In the genomic region with DNA sequence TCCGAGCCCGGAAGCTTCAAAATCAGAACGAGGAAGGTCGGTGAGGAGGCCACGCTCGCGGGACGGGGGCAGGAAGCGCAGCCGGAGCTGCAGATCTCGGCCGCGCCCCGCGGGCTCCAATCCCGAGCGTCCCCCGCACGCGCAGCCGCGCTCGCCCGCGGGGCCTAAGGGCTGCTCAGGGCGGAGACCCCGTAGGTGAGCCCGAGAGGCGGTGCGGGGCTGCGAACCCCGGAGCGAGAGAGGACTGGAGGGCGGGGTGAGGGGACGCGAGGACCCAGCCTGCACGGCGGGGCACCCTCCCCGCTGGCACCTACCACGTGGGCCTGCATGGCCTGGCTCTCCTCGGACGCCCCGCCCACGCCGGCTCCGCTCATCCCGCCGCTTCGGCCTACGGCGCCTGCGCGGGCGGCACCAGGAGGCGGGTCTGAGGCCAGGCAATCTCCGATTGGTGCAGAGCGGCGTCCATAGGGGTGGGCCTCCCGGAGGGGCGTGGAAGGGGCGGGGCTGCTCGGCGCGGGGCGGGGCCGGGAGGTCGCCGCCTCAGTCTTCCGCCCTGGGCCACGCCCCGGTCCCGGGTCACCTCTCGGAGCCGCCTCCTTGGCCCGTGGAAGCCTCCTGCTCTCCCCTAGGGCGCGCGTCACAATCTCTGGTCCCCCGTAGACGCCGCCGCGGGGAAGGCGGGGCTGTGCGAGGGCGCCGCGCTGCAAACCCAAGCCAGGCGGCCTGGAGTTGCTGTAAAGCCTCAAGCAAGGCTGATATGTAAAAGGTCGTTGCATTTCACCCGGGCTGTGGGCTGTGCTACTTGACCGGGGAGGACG, we compare ENCODE assay signal across 8 cellular contexts. TPM values are rescaled to one million over a fixed set of nuclear protein-coding genes. Genes with fewer than 3 reads are reported as not detected.
DNase-seq lines count a peak whose midpoint lies in the region; ATAC-seq and TF ChIP-seq lines count a peak whose summit lies in the region.

No MANE protein-coding gene starts in this region.

- H3K4me3 Mint-ChIP-seq in progenitor cell of endocrine pancreas (ENCODE audit: low read depth), result peak overlapping the region; percentile 80

- peaks cover 2% of the 10 kb centered on the region for H3K9me3 Mint-ChIP-seq in progenitor cell of endocrine pancreas (ENCODE audit: low read depth)

- peak overlapping the region; percentile 59 for H3K27ac Mint-ChIP-seq in progenitor cell of endocrine pancreas

- DNase-seq in NCI-H1417 treated with DMSO at 0.1 percent for 48 hours (lab: John Stamatoyannopoulos, UW) (peak; percentile 87), T follicular helper cell (ENCODE audit: low read depth) (peak; percentile 97), amniotic epithelial cell (ENCODE audit: low read depth) (peak; percentile 92), left ventricle myocardium inferior (peak; percentile 97), progenitor cell of endocrine pancreas (ENCODE audit: low spot score, unreplicated experiment) (peak; percentile 98), ureter (ENCODE audit: low spot score) (peak; percentile 97)

- H3K4me3 ChIP-seq in GM12875 (ENCODE audit: low read depth, low read length) (peak overlapping the region; percentile 84), left ventricle myocardium inferior (peak overlapping the region; percentile 76)

- peak; percentile 87 for ATAC-seq in HG02763 (IDR thresholded peaks at IDR 0.05; ENCODE audit: unreplicated experiment)

- H3K36me3 Mint-ChIP-seq in progenitor cell of endocrine pancreas (ENCODE audit: insufficient read depth), result peaks cover 9% of the 10 kb centered on the region

- H3K27me3 Mint-ChIP-seq in progenitor cell of endocrine pancreas, result no peaks in the 10 kb centered on the region

- intact Hi-C loops in left ventricle myocardium inferior (cut with micrococcal nuclease), result no loop called here

- no peak for TF ChIP-seq CTCF in GM12875 (IDR thresholded peaks at IDR 0.05; ENCODE audit: borderline replicate concordance, insufficient read depth, low read depth, low read length)
- peak; percentile 22 for TF ChIP-seq CTCF in left ventricle myocardium inferior (IDR thresholded peaks at IDR 0.05; ENCODE audit: borderline replicate concordance)
- peak; percentile 12 for TF ChIP-seq CTCF in progenitor cell of endocrine pancreas (IDR thresholded peaks at IDR 0.05; ENCODE audit: unreplicated experiment)

- peaks cover 5% of the 10 kb centered on the region for H3K9me3 ChIP-seq in left ventricle myocardium inferior (replicated peaks)

- H3K27me3 ChIP-seq in left ventricle myocardium inferior (ENCODE audit: low read depth), result no peaks in the 10 kb centered on the region

- peaks cover 17% of the 10 kb centered on the region for H3K4me1 Mint-ChIP-seq in progenitor cell of endocrine pancreas (ENCODE audit: low read depth)

- peaks cover 40% of the 10 kb centered on the region for H3K4me1 ChIP-seq in left ventricle myocardium inferior

- peak overlapping the region; percentile 89 for H3K27ac ChIP-seq in left ventricle myocardium inferior (replicated peaks)

- peaks cover 7% of the 10 kb centered on the region for H3K36me3 ChIP-seq in left ventricle myocardium inferior

RNA-seq across cellular contexts. Expression of gene METRNL, which starts 27.8 kb away (rescaled TPM):
- 75.2 TPM for total RNA-seq in left ventricle myocardium inferior
- 54.6 and 56.2 TPM in 2 replicates for total RNA-seq in progenitor cell of endocrine pancreas
- total RNA-seq in ureter, result 74.4 TPM

Comparison
In these comparisons a context has a peak if more than half of its experiments do, and no peak if none do; other contexts are left out.
1. Peak in every context shown above with its lines: DNase-seq, ATAC-seq, H3K4me3 ChIP-seq and H3K27ac ChIP-seq.